Comparison of ENCODE assay signal across 13 cellular contexts in the genomic region with DNA sequence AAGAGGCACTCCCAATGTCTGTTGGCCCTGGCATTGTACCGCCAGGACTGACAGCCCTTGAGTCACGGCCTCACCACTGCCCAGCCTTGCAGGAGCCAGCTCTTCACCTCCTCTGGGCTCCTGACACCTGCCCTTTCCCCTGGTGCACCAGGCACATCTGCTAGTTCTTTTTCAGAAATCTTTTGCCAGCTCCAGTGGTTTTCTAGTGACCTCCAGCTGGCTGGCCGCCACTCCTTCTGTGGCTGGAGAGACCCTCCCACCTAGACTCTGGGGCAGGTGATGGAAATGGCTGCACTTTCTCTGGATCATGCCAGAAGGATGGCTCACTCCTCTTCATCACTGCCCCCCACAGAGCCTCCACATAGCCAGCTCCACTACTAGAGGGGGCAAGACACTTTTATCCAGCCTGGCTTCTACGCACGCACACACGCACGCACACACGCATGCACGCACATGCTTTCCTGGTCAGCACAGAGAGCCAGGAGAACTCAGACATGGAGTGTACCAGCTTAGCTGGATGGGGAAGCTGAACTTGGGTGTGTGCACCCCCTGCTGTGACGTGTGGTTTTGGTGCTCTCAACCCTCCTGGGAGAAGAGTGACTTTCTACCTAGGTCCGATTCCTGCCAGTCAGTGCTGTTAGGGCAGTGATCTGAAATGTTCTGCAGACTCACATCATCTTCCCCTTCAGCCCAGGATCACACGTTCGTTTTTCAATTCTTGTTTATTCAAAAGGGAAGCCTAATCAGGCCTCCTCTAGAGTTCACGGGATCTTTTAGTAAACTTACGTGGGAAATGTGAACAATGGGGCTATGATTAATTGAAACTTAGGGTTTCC.
DNase-seq lines count a peak whose midpoint lies in the region; ATAC-seq and TF ChIP-seq lines count a peak whose summit lies in the region.
"Had no signal": no experiment of that assay in that cellular context is flagged by ENCODE, and none has a peak within 500 bp of the region (broad histone marks: within the 10 kb centered on the region; RNA-seq: fewer than 3 reads in every experiment).

No MANE protein-coding gene starts in this region.

- no peak overlapping the region for H3K4me3 Mint-ChIP-seq in chondrocyte (ENCODE audit: unreplicated experiment)
- H3K4me3 Mint-ChIP-seq: CD8-positive, alpha-beta T cell had no signal

- TF ChIP-seq CTCF in chondrocyte (IDR thresholded peaks at IDR 0.05), result no peak

- peak overlapping the region; percentile 65 for H3K27ac Mint-ChIP-seq in chondrocyte (ENCODE audit: unreplicated experiment)
- H3K27ac Mint-ChIP-seq: CD8-positive, alpha-beta T cell had no signal

- DNase-seq in NCI-H1092 treated with DMSO at 0.1 percent for 48 hours (lab: John Stamatoyannopoulos, UW), result peak; percentile 42
- DNase-seq in NCI-H1092 (lab: John Stamatoyannopoulos, UW), result no peak
- DNase-seq in NCI-H774 (lab: John Stamatoyannopoulos, UW), result peak; percentile 66
- no peak for DNase-seq in chondrocyte (ENCODE audit: low spot score)
- peak; percentile 24 for DNase-seq in renal cortical epithelial cell (ENCODE audit: low read depth)
- DNase-seq in stimulated activated CD4-positive, alpha-beta T cell treated with anti-CD3 and anti-CD28 coated beads, Interleukin-1b, Interleukin-23, amount 100 ng/mL, for 48 hours, result no peak
- DNase-seq: 8988T; amygdala; CD8-positive, alpha-beta T cell; NCI-H2171; T-helper 2 cell had no signal

- ATAC-seq in HG03280 (IDR thresholded peaks at IDR 0.05; ENCODE audit: unreplicated experiment) (no peak), HG02763 (IDR thresholded peaks at IDR 0.05; ENCODE audit: unreplicated experiment) (no peak)
- ATAC-seq: CD8-positive, alpha-beta T cell had no signal

- H3K36me3 Mint-ChIP-seq in chondrocyte (ENCODE audit: low read depth), result peaks cover 11% of the 10 kb centered on the region
- H3K36me3 Mint-ChIP-seq: CD8-positive, alpha-beta T cell had no signal

- no peaks in the 10 kb centered on the region for H3K9me3 Mint-ChIP-seq in chondrocyte (ENCODE audit: low read depth)
- H3K9me3 Mint-ChIP-seq: CD8-positive, alpha-beta T cell had no signal

- peaks cover 54% of the 10 kb centered on the region for H3K4me1 Mint-ChIP-seq in chondrocyte (ENCODE audit: low read depth)

- no peaks in the 10 kb centered on the region for H3K27me3 Mint-ChIP-seq in chondrocyte (ENCODE audit: low read depth)

Comparison
In these comparisons a context has a peak if more than half of its experiments do, and no peak if none do; other contexts are left out.
1. DNase-seq: peak in NCI-H1092 treated with DMSO at 0.1 percent for 48 hours (single experiment), NCI-H774 (single experiment) and renal cortical epithelial cell (single experiment); none in NCI-H1092 (single experiment), chondrocyte (single experiment) and stimulated activated CD4-positive, alpha-beta T cell treated with anti-CD3 and anti-CD28 coated beads, Interleukin-1b, Interleukin-23, amount 100 ng/mL, for 48 hours (single experiment).